In the genomic region with DNA sequence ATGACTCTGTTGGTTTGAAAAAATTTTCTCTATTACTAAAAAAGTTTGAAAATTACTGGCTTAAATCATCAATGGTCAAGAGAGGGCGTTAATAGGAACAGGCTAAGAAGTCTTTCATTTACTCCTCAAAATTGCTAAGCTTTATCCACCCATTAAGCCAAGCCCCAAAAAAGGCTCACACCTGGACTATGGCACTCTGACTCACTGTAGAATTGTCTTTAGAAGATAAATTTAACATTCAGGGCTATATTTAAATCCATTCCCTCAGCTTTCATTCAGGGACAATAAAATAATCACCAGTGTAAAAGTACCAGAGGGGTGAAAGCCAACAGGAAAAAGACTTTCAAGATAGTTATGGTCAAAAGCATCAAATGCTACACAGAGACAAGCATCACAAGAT, we compare ENCODE assay signal across 23 cellular contexts.
"Had no signal": no experiment of that assay in that cellular context is flagged by ENCODE, and none has a peak within 500 bp of the region (broad histone marks: within the 10 kb centered on the region; RNA-seq: fewer than 3 reads in every experiment).

No MANE protein-coding gene starts in this region.

- H3K27me3 ChIP-seq: esophagus squamous epithelium, gastroesophageal sphincter, heart left ventricle, hepatocyte, left lung had no signal

- ATAC-seq: effector memory CD8-positive, alpha-beta T cell; esophagus mucosa; gastroesophageal sphincter; left lung; left ventricle myocardium superior; mucosa of descending colon had no signal

- H3K9me3 ChIP-seq: esophagus squamous epithelium, mucosa of descending colon had no signal

- H3K4me3 ChIP-seq: coronary artery, esophagus squamous epithelium, gastroesophageal sphincter, heart left ventricle, hepatocyte, left lung, lower lobe of right lung, mucosa of descending colon had no signal

- H3K36me3 ChIP-seq: esophagus squamous epithelium had no signal

- H3K27ac ChIP-seq: coronary artery, epithelial cell of prostate, esophagus squamous epithelium, gastroesophageal sphincter, heart left ventricle, hepatocyte, left lung, lower lobe of right lung had no signal

- DNase-seq: dermis blood vessel endothelial cell; effector CD8-positive, alpha-beta T cell; effector memory CD8-positive, alpha-beta T cell; endodermal cell; erythroblast; esophagus squamous epithelium; foreskin fibroblast; heart left ventricle; hypothalamus; immature natural killer cell; islet precursor cell; kidney; kidney glomerular epithelial cell; left lung; left ventricle myocardium superior; lower lobe of right lung; mesenchymal stem cell; mucosa of descending colon had no signal

- H3K4me1 ChIP-seq: esophagus squamous epithelium, left lung had no signal
